8 cellular contexts compared by ENCODE assay signal in the genomic region with DNA sequence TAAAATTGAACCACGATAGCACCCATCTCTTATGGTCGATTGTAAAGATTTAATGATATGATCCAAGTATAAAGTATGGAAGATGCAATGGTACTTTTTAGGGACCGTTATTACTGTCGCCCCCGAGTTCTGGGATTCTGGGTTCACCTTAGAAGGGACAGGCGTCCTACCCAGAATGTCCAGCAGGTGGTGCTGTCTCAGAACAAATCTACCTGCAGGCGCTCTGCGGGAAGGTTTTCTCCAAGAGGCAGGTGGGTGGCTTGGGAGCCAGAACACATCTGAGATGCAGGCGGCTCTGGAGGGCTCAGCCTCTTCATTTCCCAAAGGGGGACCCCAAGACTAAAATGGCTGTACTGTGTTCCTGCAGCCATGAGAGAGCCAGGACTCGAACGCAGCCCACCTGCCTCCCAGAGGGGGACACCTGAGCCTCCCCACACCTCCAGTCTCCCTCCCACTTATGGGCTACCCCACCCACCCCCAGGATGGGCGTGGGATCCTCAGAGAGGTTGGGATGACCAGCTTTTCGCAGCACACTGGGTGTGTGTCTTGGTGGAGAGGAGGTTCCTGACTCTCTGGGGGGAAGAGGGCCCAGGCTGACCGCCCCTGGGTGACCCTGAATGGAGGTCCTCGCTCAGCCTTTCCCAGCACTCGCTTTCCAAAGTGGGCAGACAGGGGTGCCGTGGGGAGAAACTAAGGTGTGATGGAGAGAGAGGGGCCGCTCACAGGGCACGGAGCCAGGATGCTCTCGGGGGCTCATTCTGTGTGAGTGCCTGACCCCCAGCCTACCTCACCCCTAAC. TPM values are rescaled to one million over a fixed set of nuclear protein-coding genes. Genes with fewer than 3 reads are reported as not detected.
DNase-seq lines count a peak whose midpoint lies in the region; ATAC-seq lines count a peak whose summit lies in the region.

No MANE protein-coding gene starts in this region.

- peak; percentile 84 for DNase-seq in G401 (ENCODE audit: low spot score)
- DNase-seq in MG63: peak; percentile 44
- DNase-seq in T-helper 2 cell: peak; percentile 13 to 67 (median 53)
- peak; percentile 75 for DNase-seq in astrocyte of the hippocampus (ENCODE audit: low read depth, low spot score)
- peak; percentile 42 to 44 (median 44) for DNase-seq in immature natural killer cell
- peak; percentile 51 to 67 for DNase-seq in stimulated activated CD4-positive, alpha-beta T cell treated with anti-CD3 and anti-CD28 coated beads, Interleukin-15, amount 100 ng/mL, for 48 hours (ENCODE audit: low read depth in 2 of 2)

- H3K27me3 Mint-ChIP-seq in immature natural killer cell (ENCODE audit: low read depth in 3 of 3): peaks cover 1 to 4% (median 3%) of the 10 kb centered on the region in 3 donors

- no peaks in the 10 kb centered on the region for H3K36me3 Mint-ChIP-seq in immature natural killer cell

- no peaks in the 10 kb centered on the region for H3K4me1 Mint-ChIP-seq in immature natural killer cell

- H3K36me3 ChIP-seq in MG63: no peaks in the 10 kb centered on the region

- no peak overlapping the region for H3K4me3 ChIP-seq in MG63

- no peak for ATAC-seq in GM18520 (IDR thresholded peaks at IDR 0.05; ENCODE audit: unreplicated experiment)
- no peak for ATAC-seq in GM21423 (IDR thresholded peaks at IDR 0.05; ENCODE audit: unreplicated experiment)

- no peaks in the 10 kb centered on the region for H3K9me3 ChIP-seq in MG63

- in situ Hi-C loops in G401 (cut with HindIII; ENCODE audit: low sequenced_read_pairs): no loop called here

- no peak overlapping the region for H3K4me3 Mint-ChIP-seq in immature natural killer cell

- H3K27me3 ChIP-seq in MG63: no peaks in the 10 kb centered on the region

- no peak overlapping the region for H3K27ac Mint-ChIP-seq in immature natural killer cell

- no peaks in the 10 kb centered on the region for H3K9me3 Mint-ChIP-seq in immature natural killer cell

RNA-seq across cellular contexts. Expression of a gene that starts 28.1 kb away (rescaled TPM):
- total RNA-seq in G401 (2014; rRNA removed; shearing (Covaris generic)): 1.0 TPM in 1 of 2 replicates, not detected in the other
- total RNA-seq in MG63 (2014; rRNA removed; shearing (Covaris generic); ENCODE audit: low replicate concordance): 7.1 and 7.9 TPM in 2 replicates
- polyA plus RNA-seq in immature natural killer cell: not detected
